23 cellular contexts compared by ENCODE assay signal in the genomic region with DNA sequence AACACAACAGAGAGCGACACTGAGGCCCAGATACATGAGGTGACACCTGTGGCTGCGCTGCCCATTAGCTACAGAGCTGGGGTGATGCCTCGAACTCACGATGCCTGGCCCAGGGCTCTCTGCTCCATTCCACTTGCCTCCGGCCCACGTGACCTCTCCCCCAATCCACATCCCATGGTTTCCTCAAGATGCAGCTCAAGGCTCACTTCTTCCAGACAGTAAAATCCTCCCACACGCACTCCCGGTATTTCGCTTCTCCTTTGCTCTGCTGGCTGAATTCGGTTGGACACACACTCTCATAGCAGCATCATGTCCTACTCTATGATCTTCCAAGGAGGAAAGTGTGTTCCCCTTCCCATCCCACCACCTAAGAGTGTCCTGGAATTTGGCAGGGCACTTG.
DNase-seq lines count a peak whose midpoint lies in the region; ATAC-seq and TF ChIP-seq lines count a peak whose summit lies in the region.
"Had no signal": no experiment of that assay in that cellular context is flagged by ENCODE, and none has a peak within 500 bp of the region (broad histone marks: within the 10 kb centered on the region; RNA-seq: fewer than 3 reads in every experiment).

No MANE protein-coding gene starts in this region.

- no peak overlapping the region for H3K27ac ChIP-seq in neuronal stem cell (replicated peaks; ENCODE audit: low read length)
- H3K27ac ChIP-seq: 22Rv1, BLaER1, C4-2B had no signal

- H2AK5ac ChIP-seq in neuronal stem cell (ENCODE audit: low read depth, low read length): no peak overlapping the region

- H3K14ac ChIP-seq in neuronal stem cell (ENCODE audit: low read length): no peak overlapping the region

- H3K27ac Mint-ChIP-seq in activated naive CD4-positive, alpha-beta T cell treated with anti-CD3 and anti-CD28 coated beads, Interleukin-2, amount 10 ng/mL, durations not matched to agents 7 days and 5 days: peak overlapping the region; percentile 4
- no peak overlapping the region for H3K27ac Mint-ChIP-seq in type B pancreatic cell
- H3K27ac Mint-ChIP-seq in natural killer cell treated with Interleukin-12 subunit alpha and Interleukin-12 subunit beta and Interleukin-15 and Interleukin-18, amount 100 ng/mL, for 72 hours: no peak overlapping the region
- H3K27ac Mint-ChIP-seq: B cell; CD4-positive, CD25-positive, alpha-beta regulatory T cell; CD8-positive, alpha-beta T cell had no signal

- H4K91ac ChIP-seq in neuronal stem cell (ENCODE audit: low read depth, low read length, poor library complexity): no peak overlapping the region

- H2BK120ac ChIP-seq in neuronal stem cell (ENCODE audit: low read depth, low read length): no peak overlapping the region

- peaks cover 2 to 4% of the 10 kb centered on the region in 2 donors for H3K9me3 ChIP-seq in neuronal stem cell (replicated peaks in 1 of 2; ENCODE audit: control insufficient read depth in 2 of 2, insufficient read depth in 1 of 2, low read depth in 1 of 2, low read length in 2 of 2)

- H2BK5ac ChIP-seq in neuronal stem cell (ENCODE audit: low read length): peak overlapping the region; percentile 69

- CTCF ChIA-PET in activated naive CD4-positive, alpha-beta T cell treated with anti-CD3 and anti-CD28 coated beads, Interleukin-2, amount 10 ng/mL, durations not matched to agents 7 days and 5 days (lab: Charles Lee): interaction anchor here (0.6 kb wide), 1 partner anchor 371 kb away, joined by 3 read pairs; no protein-coding TSS in a partner anchor

- no peak overlapping the region for H4K8ac ChIP-seq in neuronal stem cell (ENCODE audit: low read depth, low read length)

- ATAC-seq in left lobe of liver: no peak
- no peak for ATAC-seq in natural killer cell treated with Interleukin-12 subunit alpha and Interleukin-12 subunit beta and Interleukin-15 and Interleukin-18, amount 100 ng/mL, for 72 hours
- ATAC-seq in GM19455 (IDR thresholded peaks at IDR 0.05; ENCODE audit: unreplicated experiment): no peak
- ATAC-seq: CD8-positive, alpha-beta T cell; GM12878 had no signal

- no CpG with 5 or more reads among the region's 10 CpGs for WGBS in neuronal stem cell (ENCODE audit: extremely low coverage in 2 of 2, insufficient read length in 2 of 2, insufficient replicate concordance in 1 of 2), 2 donors

- H3K9ac ChIP-seq in neuronal stem cell (ENCODE audit: low read depth, low read length, poor library complexity): no peak overlapping the region
- H3K9ac ChIP-seq: BLaER1 had no signal

- no peaks in the 10 kb centered on the region for H3K27me3 ChIP-seq in neuronal stem cell (ENCODE audit: control insufficient read depth in 3 of 3, insufficient read depth in 3 of 3, low read depth in 1 of 3, low read length in 3 of 3)
- H3K27me3 ChIP-seq: BLaER1 had no signal

- H3K4me2 ChIP-seq in neuronal stem cell (ENCODE audit: insufficient read depth, low read length, poor library complexity, severe bottlenecking): no peak overlapping the region
- H3K4me2 ChIP-seq: BLaER1 had no signal

- no peak overlapping the region for H3K4me3 ChIP-seq in neuronal stem cell (ENCODE audit: low read length in 2 of 2)
- H3K4me3 ChIP-seq: BLaER1, GM12878 had no signal

- no peak overlapping the region for H3K18ac ChIP-seq in neuronal stem cell (ENCODE audit: low read length)

- no peak overlapping the region for H2BK12ac ChIP-seq in neuronal stem cell (ENCODE audit: low read length)

- no peak overlapping the region for H2AFZ ChIP-seq in neuronal stem cell (ENCODE audit: low read length)

- TF ChIP-seq CTCF in type B pancreatic cell (conservative IDR thresholded peaks at IDR 0.05): no peak

- H2BK15ac ChIP-seq in neuronal stem cell (ENCODE audit: low read length): no peak overlapping the region

- H3K4ac ChIP-seq in neuronal stem cell (ENCODE audit: low read length): no peak overlapping the region

- no peaks in the 10 kb centered on the region for H3K4me1 Mint-ChIP-seq in activated naive CD4-positive, alpha-beta T cell treated with anti-CD3 and anti-CD28 coated beads, Interleukin-2, amount 10 ng/mL, durations not matched to agents 7 days and 5 days
- no peaks in the 10 kb centered on the region for H3K4me1 Mint-ChIP-seq in type B pancreatic cell (ENCODE audit: unreplicated experiment)
- peaks cover 0 to 5% of the 10 kb centered on the region in 2 donors for H3K4me1 Mint-ChIP-seq in natural killer cell treated with Interleukin-12 subunit alpha and Interleukin-12 subunit beta and Interleukin-15 and Interleukin-18, amount 100 ng/mL, for 72 hours (ENCODE audit: low read depth in 2 of 2)
- H3K4me1 Mint-ChIP-seq: CD4-positive, CD25-positive, alpha-beta regulatory T cell had no signal

- no peak overlapping the region for H3K4me3 Mint-ChIP-seq in activated naive CD4-positive, alpha-beta T cell treated with anti-CD3 and anti-CD28 coated beads, Interleukin-2, amount 10 ng/mL, durations not matched to agents 7 days and 5 days
- no peak overlapping the region for H3K4me3 Mint-ChIP-seq in type B pancreatic cell
- no peak overlapping the region for H3K4me3 Mint-ChIP-seq in natural killer cell treated with Interleukin-12 subunit alpha and Interleukin-12 subunit beta and Interleukin-15 and Interleukin-18, amount 100 ng/mL, for 72 hours
- H3K4me3 Mint-ChIP-seq: B cell; CD4-positive, CD25-positive, alpha-beta regulatory T cell; CD8-positive, alpha-beta T cell had no signal

- H3K9me3 Mint-ChIP-seq in activated naive CD4-positive, alpha-beta T cell treated with anti-CD3 and anti-CD28 coated beads, Interleukin-2, amount 10 ng/mL, durations not matched to agents 7 days and 5 days: peaks cover 20% of the 10 kb centered on the region
- H3K9me3 Mint-ChIP-seq in type B pancreatic cell: peaks cover 3% of the 10 kb centered on the region
- H3K9me3 Mint-ChIP-seq in natural killer cell treated with Interleukin-12 subunit alpha and Interleukin-12 subunit beta and Interleukin-15 and Interleukin-18, amount 100 ng/mL, for 72 hours: no peaks in the 10 kb centered on the region

- peaks cover 0 to 3% of the 10 kb centered on the region in 2 donors for H3K4me1 ChIP-seq in neuronal stem cell (ENCODE audit: control insufficient read depth in 2 of 2, insufficient read depth in 1 of 2, low read depth in 1 of 2, low read length in 2 of 2)
- H3K4me1 ChIP-seq: BLaER1 had no signal

- H3K36me3 ChIP-seq in neuronal stem cell (replicated peaks in 1 of 2; ENCODE audit: control insufficient read depth in 2 of 2, insufficient read depth in 2 of 2, low read length in 2 of 2): no peaks in the 10 kb centered on the region

- peaks cover 1% of the 10 kb centered on the region for H3K36me3 Mint-ChIP-seq in activated naive CD4-positive, alpha-beta T cell treated with anti-CD3 and anti-CD28 coated beads, Interleukin-2, amount 10 ng/mL, durations not matched to agents 7 days and 5 days
- H3K36me3 Mint-ChIP-seq in type B pancreatic cell: peaks cover 4% of the 10 kb centered on the region
- H3K36me3 Mint-ChIP-seq in natural killer cell treated with Interleukin-12 subunit alpha and Interleukin-12 subunit beta and Interleukin-15 and Interleukin-18, amount 100 ng/mL, for 72 hours: no peaks in the 10 kb centered on the region

- H3K27me3 Mint-ChIP-seq in activated naive CD4-positive, alpha-beta T cell treated with anti-CD3 and anti-CD28 coated beads, Interleukin-2, amount 10 ng/mL, durations not matched to agents 7 days and 5 days: no peaks in the 10 kb centered on the region
- H3K27me3 Mint-ChIP-seq in type B pancreatic cell: no peaks in the 10 kb centered on the region
- no peaks in the 10 kb centered on the region for H3K27me3 Mint-ChIP-seq in natural killer cell treated with Interleukin-12 subunit alpha and Interleukin-12 subunit beta and Interleukin-15 and Interleukin-18, amount 100 ng/mL, for 72 hours
- H3K27me3 Mint-ChIP-seq: B cell; CD4-positive, CD25-positive, alpha-beta regulatory T cell had no signal

- no peaks in the 10 kb centered on the region for H3K79me1 ChIP-seq in neuronal stem cell (ENCODE audit: low read depth, low read length)

- DNase-seq in activated naive CD4-positive, alpha-beta T cell treated with anti-CD3 and anti-CD28 coated beads, Interleukin-2, amount 10 ng/mL, durations not matched to agents 7 days and 5 days: no peak
- no peak for DNase-seq in activated naive CD4-positive, alpha-beta T cell treated with Interleukin-2 at 50 U/mL for 16 hours
- peak; percentile 12 for DNase-seq in left lobe of liver (ENCODE audit: low spot score)
- no peak for DNase-seq in neuronal stem cell (ENCODE audit: low spot score)
- peak; percentile 45 for DNase-seq in type B pancreatic cell (ENCODE audit: extremely low spot score, unreplicated experiment)
- no peak for DNase-seq in H4 (ENCODE audit: low spot score)
- DNase-seq in natural killer cell treated with Interleukin-12 subunit alpha and Interleukin-12 subunit beta and Interleukin-15 and Interleukin-18, amount 100 ng/mL, for 72 hours (ENCODE audit: low spot score): no peak
- DNase-seq: Caco-2; CD4-positive, CD25-positive, alpha-beta regulatory T cell; CD8-positive, alpha-beta T cell; DMS153; DMS79; EL; GDM1; GOT3; H7; HCEC 1CT had no signal

- H3K23ac ChIP-seq in neuronal stem cell (ENCODE audit: low read depth, low read length, poor library complexity): no peak overlapping the region

Comparison
In these comparisons a context has a peak if more than half of its experiments do, and no peak if none do; other contexts are left out.
1. DNase-seq: peak in left lobe of liver (single experiment) and type B pancreatic cell (single experiment); none in activated naive CD4-positive, alpha-beta T cell treated with anti-CD3 and anti-CD28 coated beads, Interleukin-2, amount 10 ng/mL, durations not matched to agents 7 days and 5 days (single experiment), activated naive CD4-positive, alpha-beta T cell treated with Interleukin-2 at 50 U/mL for 16 hours (single experiment), neuronal stem cell (single experiment), H4 (single experiment) and natural killer cell treated with Interleukin-12 subunit alpha and Interleukin-12 subunit beta and Interleukin-15 and Interleukin-18, amount 100 ng/mL, for 72 hours (single experiment).